Comparison of ENCODE assay signal across 8 cellular contexts in the genomic region with DNA sequence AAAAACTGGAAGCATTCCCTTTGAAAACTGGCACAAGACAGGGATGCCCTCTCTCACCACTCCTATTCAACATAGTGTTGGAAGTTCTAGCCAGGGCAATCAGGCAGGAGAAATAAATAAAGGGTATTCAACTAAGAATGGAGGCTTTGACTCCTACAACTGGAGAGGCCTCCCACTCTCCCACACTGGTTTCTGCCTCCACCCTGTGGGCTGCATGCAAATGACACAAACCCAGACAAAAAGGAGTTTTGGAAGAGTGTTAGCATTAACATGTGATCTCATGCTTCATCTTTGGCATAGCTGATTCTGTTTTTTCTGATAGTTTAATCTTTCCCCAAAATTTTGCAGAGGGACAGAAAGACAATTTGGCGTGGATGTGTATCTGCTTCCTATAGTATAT.
DNase-seq lines count a peak whose midpoint lies in the region; ATAC-seq and TF ChIP-seq lines count a peak whose summit lies in the region.

No MANE protein-coding gene starts in this region.

- WGBS in smooth muscle cell (ENCODE audit: low lambda C conversion rate): 86% methylated on average over 1 of the region's 1 CpG

- H2AFZ ChIP-seq in smooth muscle cell (ENCODE audit: low read depth): no peak overlapping the region

- H3K4me1 ChIP-seq in smooth muscle cell (ENCODE audit: low read depth): peaks cover 3% of the 10 kb centered on the region

- H3K4me3 ChIP-seq in fibroblast of mammary gland (ENCODE audit: control insufficient read depth, low read depth, low read length) (no peak overlapping the region), smooth muscle cell (no peak overlapping the region)

- H3K79me2 ChIP-seq in smooth muscle cell (ENCODE audit: low read depth): no peaks in the 10 kb centered on the region

- no peaks in the 10 kb centered on the region for H3F3A ChIP-seq in smooth muscle cell (ENCODE audit: low read depth)

- H3K4me2 ChIP-seq in smooth muscle cell: no peak overlapping the region

- ATAC-seq in GM21723 (IDR thresholded peaks at IDR 0.05; ENCODE audit: unreplicated experiment) (no peak), left colon (no peak)

- H3K27me3 ChIP-seq in smooth muscle cell (ENCODE audit: low read depth): no peaks in the 10 kb centered on the region

- H3K9me3 ChIP-seq in smooth muscle cell (replicated peaks; ENCODE audit: low read depth): no peaks in the 10 kb centered on the region

- H3K27ac ChIP-seq in smooth muscle cell (ENCODE audit: low read depth): no peak overlapping the region

- intact Hi-C loops in left colon (cut with DNase I, micrococcal nuclease): loop anchor here in 1 of 2 donors (10.0 kb wide), 1 partner anchor 522 kb away; no protein-coding TSS in a partner anchor

- H4K20me1 ChIP-seq in smooth muscle cell (ENCODE audit: low read depth): no peaks in the 10 kb centered on the region

- peak; percentile 71 for TF ChIP-seq CTCF in fibroblast of mammary gland (conservative IDR thresholded peaks at IDR 0.05; ENCODE audit: control insufficient read depth, insufficient read depth, low read depth, low read length)
- peak; percentile 42 for TF ChIP-seq CTCF in smooth muscle cell (IDR thresholded peaks at IDR 0.05; ENCODE audit: borderline replicate concordance, insufficient read depth, poor library complexity, severe bottlenecking)

- H3K9ac ChIP-seq in smooth muscle cell (ENCODE audit: low read depth): no peak overlapping the region

- DNase-seq in NCI-H82 (lab: John Stamatoyannopoulos, UW): peak; percentile 48
- no peak for DNase-seq in NCI-H82 treated with DMSO at 0.1 percent for 48 hours (lab: John Stamatoyannopoulos, UW; ENCODE audit: unreplicated experiment)
- peak; percentile 54 for DNase-seq in NCI-H226
- DNase-seq in fibroblast of mammary gland (ENCODE audit: low read depth): peak; percentile 53
- no peak for DNase-seq in smooth muscle cell (lab: John Stamatoyannopoulos, UW; ENCODE audit: unreplicated experiment)
- no peak for DNase-seq in stimulated activated CD4-positive, alpha-beta T cell treated with anti-CD3 and anti-CD28 coated beads, Interleukin-1b, Interleukin-23, amount 100 ng/mL, for 48 hours
- DNase-seq in left colon: no peak

- H3K36me3 ChIP-seq in smooth muscle cell (ENCODE audit: low read depth): no peaks in the 10 kb centered on the region

Comparison
In these comparisons a context has a peak if more than half of its experiments do, and no peak if none do; other contexts are left out.
1. DNase-seq: peak in NCI-H82 (single experiment), NCI-H226 (single experiment) and fibroblast of mammary gland (single experiment); none in NCI-H82 treated with DMSO at 0.1 percent for 48 hours (single experiment), smooth muscle cell (single experiment), stimulated activated CD4-positive, alpha-beta T cell treated with anti-CD3 and anti-CD28 coated beads, Interleukin-1b, Interleukin-23, amount 100 ng/mL, for 48 hours (single experiment) and left colon (0 of 2).